ENCODE assay signal across 20 cellular contexts in the genomic region with DNA sequence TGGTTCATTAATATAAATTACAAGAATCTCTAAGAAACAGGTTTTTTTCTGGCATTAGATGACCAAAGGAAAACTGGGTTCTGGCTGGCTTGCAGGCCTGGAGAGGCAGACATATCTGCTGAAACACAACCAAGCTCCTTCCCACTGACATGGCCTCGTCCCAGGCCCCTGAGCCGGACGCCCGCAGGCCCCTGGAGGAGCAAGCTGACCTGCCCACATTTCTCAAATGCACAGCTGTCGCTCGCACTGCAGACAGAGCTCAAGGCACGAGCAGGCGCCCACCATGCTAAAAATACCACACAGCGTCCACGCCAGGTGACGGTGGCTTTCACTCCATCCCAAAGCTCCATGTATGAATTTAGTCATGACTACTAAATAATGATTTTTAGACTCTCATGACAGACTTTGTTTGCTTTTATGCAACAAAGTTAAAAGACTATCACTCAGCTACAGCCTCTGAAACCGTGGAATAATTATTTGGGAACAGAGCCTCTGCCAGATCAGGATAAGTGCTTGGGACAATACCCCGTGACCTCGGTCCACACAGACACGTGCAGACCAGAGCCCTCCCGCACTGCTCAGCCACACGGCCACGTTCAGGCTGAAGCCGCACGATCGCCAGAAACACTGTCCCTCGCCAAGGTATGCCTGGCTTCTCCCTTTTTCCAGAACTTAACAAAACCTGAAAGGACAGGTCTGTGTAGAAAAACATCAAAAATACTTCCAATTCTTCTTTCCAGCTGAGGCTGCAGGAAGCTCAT.
DNase-seq lines count a peak whose midpoint lies in the region; ATAC-seq and TF ChIP-seq lines count a peak whose summit lies in the region.
"Had no signal": no experiment of that assay in that cellular context is flagged by ENCODE, and none has a peak within 500 bp of the region (broad histone marks: within the 10 kb centered on the region; RNA-seq: fewer than 3 reads in every experiment).

No MANE protein-coding gene starts in this region.

- peak overlapping the region in 1 of 5 donors; percentile 27 for H3K9ac ChIP-seq in subcutaneous abdominal adipose tissue (ENCODE audit: low read length in 5 of 5)

- no peak for TF ChIP-seq EP300 in esophagus muscularis mucosa (IDR thresholded peaks at IDR 0.05)

- DNase-seq in WTC11 (ENCODE audit: low spot score) = no peak
- DNase-seq in esophagus muscularis mucosa (ENCODE audit: extremely low spot score) = no peak
- DNase-seq in myocyte (ENCODE audit: low read depth) = peak; percentile 97
- no peak for DNase-seq in NCI-H345 treated with DMSO at 0.1 percent for 48 hours (lab: John Stamatoyannopoulos, UW; ENCODE audit: unreplicated experiment)
- DNase-seq in activated gamma-delta T cell treated with Interleukin-2 at 50 U/mL for 16 hours = no peak
- DNase-seq: activated CD4-positive, alpha-beta T cell treated with anti-CD3 and anti-CD28 coated beads, Interleukin-2, amount 50 U/mL, for 1 hour; activated naive CD4-positive, alpha-beta T cell treated with anti-CD3 and anti-CD28 coated beads, Interleukin-2, amount 50 U/mL, for 16 hours; DND-41; MG63; NCI-H1694 treated with DMSO at 0.1 percent for 48 hours; NCI-H446; retina; stimulated activated CD4-positive, alpha-beta T cell treated with anti-CD3 and anti-CD28 coated beads, Interleukin-1b, Interleukin-23, amount 100 ng/mL, for 48 hours; stimulated activated naive CD8-positive, alpha-beta T cell treated with anti-CD3 and anti-CD28 coated beads, Interleukin-15, amount 100 ng/mL, for 72 hours had no signal

- H3K27ac Mint-ChIP-seq in WTC11 = peak overlapping the region; percentile 28

- TF ChIP-seq CTCF in WTC11 (IDR thresholded peaks at IDR 0.05) (no peak), esophagus muscularis mucosa (IDR thresholded peaks at IDR 0.05) (no peak)

- peak overlapping the region; percentile 40 to 61 (median 48) for H3K27ac ChIP-seq in esophagus muscularis mucosa (replicated peaks in 1 of 4)
- H3K27ac ChIP-seq in subcutaneous abdominal adipose tissue (ENCODE audit: low read depth, low read length) = peak overlapping the region; percentile 52

- H3K4me3 Mint-ChIP-seq in WTC11 = no peak overlapping the region
- H3K4me3 Mint-ChIP-seq: neural crest cell; stimulated activated naive CD8-positive, alpha-beta T cell treated with anti-CD3 and anti-CD28 coated beads, Interleukin-15, amount 100 ng/mL, for 72 hours had no signal

- TF ChIP-seq POLR2A in esophagus muscularis mucosa (IDR thresholded peaks at IDR 0.05; ENCODE audit: low read depth) = no peak

- no peaks in the 10 kb centered on the region for H3K36me3 Mint-ChIP-seq in WTC11

- H3K27me3 Mint-ChIP-seq in WTC11 (ENCODE audit: low read depth) = no peaks in the 10 kb centered on the region

- 42% methylated on average over 22 of the region's 22 CpGs for WGBS in esophagus muscularis mucosa

- CTCF ChIA-PET in WTC11 (lab: Charles Lee) = interaction anchor here (0.9 to 1.1 kb wide), 3 partner anchors 33 to 107 kb away, joined by 3 to 4 read pairs (median 3); no protein-coding TSS in a partner anchor

- H3K36me3 ChIP-seq in esophagus muscularis mucosa (no peaks in the 10 kb centered on the region), subcutaneous abdominal adipose tissue (ENCODE audit: control insufficient read depth in 5 of 5, insufficient read depth in 5 of 5, low read length in 5 of 5) (peaks cover 0 to 7% (median 0%) of the 10 kb centered on the region in 5 donors)
- H3K36me3 ChIP-seq: breast epithelium, MG63 had no signal

- H3K4me1 Mint-ChIP-seq in WTC11 = peaks cover 45% of the 10 kb centered on the region

- peaks cover 53 to 97% (median 89%) of the 10 kb centered on the region in 4 donors for H3K4me1 ChIP-seq in esophagus muscularis mucosa
- peaks cover 2 to 45% (median 29%) of the 10 kb centered on the region in 5 donors for H3K4me1 ChIP-seq in subcutaneous abdominal adipose tissue (ENCODE audit: control insufficient read depth in 5 of 5, insufficient read depth in 5 of 5, low read length in 5 of 5)

- no peaks in the 10 kb centered on the region for H3K9me3 ChIP-seq in esophagus muscularis mucosa
- H3K9me3 ChIP-seq in subcutaneous abdominal adipose tissue (ENCODE audit: control insufficient read depth in 5 of 5, low read length in 5 of 5) = no peaks in the 10 kb centered on the region
- H3K9me3 ChIP-seq: breast epithelium, MG63 had no signal

- intact Hi-C loops in esophagus muscularis mucosa (cut with DNase I) = no loop called here

- H3K27me3 ChIP-seq in esophagus muscularis mucosa = no peaks in the 10 kb centered on the region
- no peaks in the 10 kb centered on the region for H3K27me3 ChIP-seq in subcutaneous abdominal adipose tissue (ENCODE audit: control insufficient read depth in 5 of 5, insufficient read depth in 4 of 5, low read length in 5 of 5)
- H3K27me3 ChIP-seq: breast epithelium, MG63 had no signal

- POLR2A ChIA-PET in WTC11 (lab: Charles Lee) = interaction anchor here (0.5 kb wide), 1 partner anchor 1900 kb away, joined by 3 read pairs; no protein-coding TSS in a partner anchor

- ATAC-seq in WTC11 (no peak), HG02623 (IDR thresholded peaks at IDR 0.05; ENCODE audit: unreplicated experiment) (no peak), GM18861 (IDR thresholded peaks at IDR 0.05; ENCODE audit: unreplicated experiment) (no peak)
- ATAC-seq: esophagus mucosa; stimulated activated naive CD8-positive, alpha-beta T cell treated with anti-CD3 and anti-CD28 coated beads, Interleukin-15, amount 100 ng/mL, for 72 hours had no signal

- H3K4me3 ChIP-seq in esophagus muscularis mucosa (no peak overlapping the region), subcutaneous abdominal adipose tissue (ENCODE audit: low read depth in 1 of 5, low read length in 5 of 5) (no peak overlapping the region)
- H3K4me3 ChIP-seq: breast epithelium, MG63 had no signal

- no peaks in the 10 kb centered on the region for H3K9me3 Mint-ChIP-seq in WTC11
- H3K9me3 Mint-ChIP-seq: neural crest cell; stimulated activated naive CD8-positive, alpha-beta T cell treated with anti-CD3 and anti-CD28 coated beads, Interleukin-15, amount 100 ng/mL, for 72 hours had no signal

TF ChIP-seq in WTC11, 78 proteins besides CTCF, POLR2A, EP300 and RAD21:
- TF ChIP-seq, protein P1, sequence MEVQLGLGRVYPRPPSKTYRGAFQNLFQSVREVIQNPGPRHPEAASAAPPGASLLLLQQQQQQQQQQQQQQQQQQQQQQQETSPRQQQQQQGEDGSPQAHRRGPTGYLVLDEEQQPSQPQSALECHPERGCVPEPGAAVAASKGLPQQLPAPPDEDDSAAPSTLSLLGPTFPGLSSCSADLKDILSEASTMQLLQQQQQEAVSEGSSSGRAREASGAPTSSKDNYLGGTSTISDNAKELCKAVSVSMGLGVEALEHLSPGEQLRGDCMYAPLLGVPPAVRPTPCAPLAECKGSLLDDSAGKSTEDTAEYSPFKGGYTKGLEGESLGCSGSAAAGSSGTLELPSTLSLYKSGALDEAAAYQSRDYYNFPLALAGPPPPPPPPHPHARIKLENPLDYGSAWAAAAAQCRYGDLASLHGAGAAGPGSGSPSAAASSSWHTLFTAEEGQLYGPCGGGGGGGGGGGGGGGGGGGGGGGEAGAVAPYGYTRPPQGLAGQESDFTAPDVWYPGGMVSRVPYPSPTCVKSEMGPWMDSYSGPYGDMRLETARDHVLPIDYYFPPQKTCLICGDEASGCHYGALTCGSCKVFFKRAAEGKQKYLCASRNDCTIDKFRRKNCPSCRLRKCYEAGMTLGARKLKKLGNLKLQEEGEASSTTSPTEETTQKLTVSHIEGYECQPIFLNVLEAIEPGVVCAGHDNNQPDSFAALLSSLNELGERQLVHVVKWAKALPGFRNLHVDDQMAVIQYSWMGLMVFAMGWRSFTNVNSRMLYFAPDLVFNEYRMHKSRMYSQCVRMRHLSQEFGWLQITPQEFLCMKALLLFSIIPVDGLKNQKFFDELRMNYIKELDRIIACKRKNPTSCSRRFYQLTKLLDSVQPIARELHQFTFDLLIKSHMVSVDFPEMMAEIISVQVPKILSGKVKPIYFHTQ (CRISPR knock-in tag; IDR thresholded peaks at IDR 0.05) = no peak
- no peak for TF ChIP-seq NR3C1 (CRISPR knock-in tag; conservative IDR thresholded peaks at IDR 0.05; ENCODE audit: low read depth)
- TF ChIP-seq, protein P2, sequence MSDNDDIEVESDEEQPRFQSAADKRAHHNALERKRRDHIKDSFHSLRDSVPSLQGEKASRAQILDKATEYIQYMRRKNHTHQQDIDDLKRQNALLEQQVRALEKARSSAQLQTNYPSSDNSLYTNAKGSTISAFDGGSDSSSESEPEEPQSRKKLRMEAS (CRISPR knock-in tag; IDR thresholded peaks at IDR 0.05) = no peak
